In genomic region chr4:42070463-42070862, GRCh38 we compare ENCODE assay signal across 28 cellular contexts.
"Had no signal": no experiment of that assay in that cellular context is flagged by ENCODE, and none has a peak within 500 bp of the region (broad histone marks: within the 10 kb centered on the region; RNA-seq: fewer than 3 reads in every experiment).

No MANE protein-coding gene starts in this region.

- H3K4me1 ChIP-seq: esophagus muscularis mucosa, foreskin keratinocyte, gastrocnemius medialis had no signal

- H3K27ac ChIP-seq: brain microvascular endothelial cell, coronary artery, dorsolateral prefrontal cortex, esophagus muscularis mucosa, foreskin keratinocyte, gastrocnemius medialis, WERI-Rb-1 had no signal

- DNase-seq: activated B cell treated with CpG ODN at 0.5 μM for 24 hours; activated CD4-positive, alpha-beta T cell treated with anti-CD3 and anti-CD28 coated beads for 48 hours; activated CD4-positive, alpha-beta T cell treated with anti-CD3 and anti-CD28 coated beads, Interleukin-2, amount 50 U/mL, for 1 hour; activated CD4-positive, alpha-beta T cell treated with anti-CD3 and anti-CD28 coated beads, Interleukin-2, amount 50 U/mL, for 48 hours; activated CD8-positive, alpha-beta memory T cell treated with anti-CD3 and anti-CD28 coated beads for 24 hours; activated CD8-positive, alpha-beta T cell treated with anti-CD3 and anti-CD28 coated beads for 36 hours; activated effector memory CD4-positive, alpha-beta T cell treated with anti-CD3 and anti-CD28 coated beads, Interleukin-2, amount 50 U/mL, for 16 hours; activated naive CD4-positive, alpha-beta T cell treated with anti-CD3 and anti-CD28 coated beads for 36 hours; activated T-cell treated with anti-CD3 and anti-CD28 coated beads, Interleukin-2, amount 50 U/mL, for 1 hour; activated T-cell treated with anti-CD3 and anti-CD28 coated beads, Interleukin-2, amount 50 U/mL, for 48 hours; amniotic stem cell; anterior cingulate cortex; brain microvascular endothelial cell; dorsolateral prefrontal cortex; effector memory CD4-positive, alpha-beta T cell; endodermal cell; erythroblast; foreskin keratinocyte; gastrocnemius medialis; T-helper 1 cell; T-helper 17 cell; T1000; WERI-Rb-1 had no signal

- H3K27me3 ChIP-seq: brain microvascular endothelial cell, dorsolateral prefrontal cortex, esophagus muscularis mucosa, foreskin keratinocyte, gastrocnemius medialis had no signal

- FAIRE-seq: astrocyte, bronchial epithelial cell had no signal

- H3K9me3 ChIP-seq: esophagus muscularis mucosa, gastrocnemius medialis had no signal

- ATAC-seq: activated CD4-positive, CD25-positive, alpha-beta regulatory T cell treated with anti-CD3 and anti-CD28 coated beads, Interleukin-2, amount 50 U/mL, for 24 hours; activated CD8-positive, alpha-beta T cell treated with anti-CD3 and anti-CD28 coated beads for 36 hours; foreskin keratinocyte; gastrocnemius medialis; T-helper 17 cell had no signal

- H3K4me3 ChIP-seq: coronary artery, dorsolateral prefrontal cortex, esophagus muscularis mucosa, gastrocnemius medialis had no signal
